Comparison of ENCODE assay signal across 8 cellular contexts in the genomic region with DNA sequence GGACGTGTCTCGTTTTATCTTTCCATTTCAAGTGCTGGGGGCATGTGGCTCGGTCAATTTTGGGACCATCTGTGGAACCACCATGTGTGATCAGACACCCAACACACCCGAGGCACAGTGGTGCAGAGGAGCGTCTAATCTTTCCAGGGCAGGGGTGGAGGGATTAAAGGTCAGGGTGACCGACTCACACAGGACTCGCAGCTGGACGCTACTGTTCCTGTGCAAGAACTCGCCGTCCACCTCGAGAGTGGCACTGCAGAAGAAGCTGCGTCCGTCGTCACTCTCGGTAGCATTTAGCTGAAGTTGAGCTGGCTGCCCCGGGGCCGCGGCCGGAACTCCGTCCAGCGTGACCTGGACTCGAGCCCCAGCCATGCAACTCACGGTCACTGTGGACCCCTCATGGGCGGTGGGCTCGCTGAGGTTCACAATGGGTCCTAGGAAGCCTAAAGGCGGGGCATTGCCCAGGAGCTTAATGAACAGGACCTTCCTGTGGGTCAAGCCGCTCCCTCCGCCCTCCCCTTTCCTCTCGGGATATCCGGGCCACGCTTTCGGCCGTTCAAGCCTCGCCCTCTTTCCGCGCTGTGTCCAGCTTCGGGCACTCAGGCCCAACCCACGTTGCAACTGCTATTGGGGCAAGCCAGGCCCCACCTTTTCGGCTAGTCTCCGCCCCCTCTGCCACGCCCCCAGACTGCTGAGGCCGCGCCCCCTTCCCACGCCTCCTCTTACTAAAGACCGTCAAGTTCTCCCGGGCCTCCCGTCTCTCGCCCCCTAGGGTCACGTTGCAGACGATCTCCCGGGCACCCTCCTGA. TPM values are rescaled to one million over a fixed set of nuclear protein-coding genes. Genes with fewer than 3 reads are reported as not detected.
DNase-seq lines count a peak whose midpoint lies in the region; ATAC-seq, FAIRE-seq and TF ChIP-seq lines count a peak whose summit lies in the region.

No MANE protein-coding gene starts in this region.

- H3K9me3 ChIP-seq in AG04450 (ENCODE audit: control insufficient read depth, insufficient read depth, low read length) (no peaks in the 10 kb centered on the region), HEK293 (ENCODE audit: control insufficient read depth, insufficient read depth, low read depth, low read length) (no peaks in the 10 kb centered on the region), NT2/D1 (ENCODE audit: insufficient read depth, low read length) (no peaks in the 10 kb centered on the region), neuron (ENCODE audit: low read length) (no peaks in the 10 kb centered on the region), upper lobe of right lung (no peaks in the 10 kb centered on the region)

- peaks cover 33% of the 10 kb centered on the region for H3K4me1 Mint-ChIP-seq in activated naive CD4-positive, alpha-beta T cell treated with anti-CD3 and anti-CD28 coated beads, Interleukin-2, amount 50 U/mL, for 24 hours

- POLR2A ChIA-PET in AG04450 (lab: Yijun Ruan, JAX) = interaction anchor here (0.6 to 3.5 kb wide), 8 partner anchors 16 to 141 kb away, joined by 3 to 25 read pairs (median 6); a partner anchor contains a TSS
- POLR2A ChIA-PET in HEK293 (lab: Yijun Ruan, JAX) = interaction anchor here (0.6 to 2.9 kb wide), 16 partner anchors 9 to 781 kb away, joined by 3 to 32 read pairs (median 5); a partner anchor contains a TSS

- no peak overlapping the region for H3K27ac ChIP-seq in AG04450 (ENCODE audit: low read depth, low read length)
- no peak overlapping the region for H3K27ac ChIP-seq in HEK293 (ENCODE audit: extremely low read depth, low read depth, low read length)
- H3K27ac ChIP-seq in upper lobe of right lung = peak overlapping the region; percentile 86

- H3K4me1 ChIP-seq in HEK293 (ENCODE audit: control insufficient read depth, insufficient read depth, low read length) (no peaks in the 10 kb centered on the region), NT2/D1 (ENCODE audit: insufficient read depth, insufficient read length) (peaks cover 28% of the 10 kb centered on the region), neuron (ENCODE audit: insufficient read depth, low read length) (peaks cover 12% of the 10 kb centered on the region), upper lobe of right lung (peaks cover 13% of the 10 kb centered on the region)

- CTCF ChIA-PET in AG04450 (lab: Charles Lee) = interaction anchor here (0.7 to 1.9 kb wide), 6 partner anchors 20 to 403 kb away, joined by 3 to 6 read pairs (median 4); no protein-coding TSS in a partner anchor
- CTCF ChIA-PET in HEK293 (lab: Yijun Ruan, JAX) = interaction anchor here (0.6 to 2.8 kb wide), 11 partner anchors 10 to 409 kb away, joined by 3 to 19 read pairs (median 4); no protein-coding TSS in a partner anchor

- no peaks in the 10 kb centered on the region for H3K9me3 Mint-ChIP-seq in activated naive CD4-positive, alpha-beta T cell treated with anti-CD3 and anti-CD28 coated beads, Interleukin-2, amount 50 U/mL, for 24 hours

- ATAC-seq in upper lobe of right lung = peak; percentile 88

- no peaks in the 10 kb centered on the region for H3K27me3 Mint-ChIP-seq in activated naive CD4-positive, alpha-beta T cell treated with anti-CD3 and anti-CD28 coated beads, Interleukin-2, amount 50 U/mL, for 24 hours

- H3K27me3 ChIP-seq in AG04450 (ENCODE audit: control insufficient read depth, insufficient read depth, low read length) = no peaks in the 10 kb centered on the region
- peaks cover 16% of the 10 kb centered on the region for H3K27me3 ChIP-seq in NT2/D1 (ENCODE audit: insufficient read depth, insufficient read length)
- H3K27me3 ChIP-seq in neuron (ENCODE audit: insufficient read depth, low read length) = no peaks in the 10 kb centered on the region
- H3K27me3 ChIP-seq in upper lobe of right lung = no peaks in the 10 kb centered on the region

- H3K4me3 ChIP-seq in AG04450 (ENCODE audit: low read depth, low read length) (peak overlapping the region; percentile 89), HEK293 (ENCODE audit: low read depth, low read length) (peak overlapping the region; percentile 92), NT2/D1 (ENCODE audit: insufficient read length, low read depth) (peak overlapping the region; percentile 98), neuron (ENCODE audit: low read length) (peak overlapping the region; percentile 79), upper lobe of right lung (peak overlapping the region; percentile 74)

- peaks cover 5% of the 10 kb centered on the region for H3K36me3 Mint-ChIP-seq in activated naive CD4-positive, alpha-beta T cell treated with anti-CD3 and anti-CD28 coated beads, Interleukin-2, amount 50 U/mL, for 24 hours

- H3K9ac ChIP-seq in NT2/D1 (ENCODE audit: insufficient read length, low read depth) = peak overlapping the region; percentile 75

- no peak for FAIRE-seq in GM12891 (lab: Jason Lieb, UNC)

- intact Hi-C loops in upper lobe of right lung (cut with DNase I) = no loop called here

- TF ChIP-seq CTCF in AG04450 (IDR thresholded peaks at IDR 0.05; ENCODE audit: low read depth, low read length) (peak; percentile 33; the same call in 1 of the 2 replicates), HEK293 (tag by site-specific recombination; IDR thresholded peaks at IDR 0.05) (0 out of 2 replicates have a peak, but pooled peaks have one; percentile 59), upper lobe of right lung (IDR thresholded peaks at IDR 0.05) (no peak)

- peak overlapping the region; percentile 41 for H3K27ac Mint-ChIP-seq in activated naive CD4-positive, alpha-beta T cell treated with anti-CD3 and anti-CD28 coated beads, Interleukin-2, amount 50 U/mL, for 24 hours

- no peak for TF ChIP-seq POLR2A in GM12891 (IDR thresholded peaks at IDR 0.05; ENCODE audit: low read depth, low read length)

- H3K36me3 ChIP-seq in HEK293 (ENCODE audit: control insufficient read depth in 2 of 2, insufficient read depth in 1 of 2, low read length in 2 of 2) (peaks cover 4 to 24% of the 10 kb centered on the region in 2 experiments; a peak in 2 of 3 replicates), NT2/D1 (ENCODE audit: insufficient read depth, insufficient read length, low read length) (peaks cover 25% of the 10 kb centered on the region), neuron (ENCODE audit: insufficient read depth, low read length) (peaks cover 13% of the 10 kb centered on the region), upper lobe of right lung (peaks cover 10% of the 10 kb centered on the region)

- DNase-seq in AG04450 (ENCODE audit: low read depth, low spot score) (peak; percentile 89), NT2/D1 (ENCODE audit: low read depth, low spot score) (peak; percentile 78), globus pallidus (ENCODE audit: low spot score) (peak; percentile 73), upper lobe of right lung (peak; percentile 97), GM12891 (ENCODE audit: insufficient read length, low spot score) (no peak)

- H2AFZ ChIP-seq in neuron (ENCODE audit: low read depth, low read length) = no peak overlapping the region

- peak overlapping the region; percentile 97 for H3K4me3 Mint-ChIP-seq in activated naive CD4-positive, alpha-beta T cell treated with anti-CD3 and anti-CD28 coated beads, Interleukin-2, amount 50 U/mL, for 24 hours

TF ChIP-seq in HEK293, 187 proteins besides CTCF, POLR2A, EP300 and RAD21 (continues in another document):
- TF ChIP-seq ZNF629 (tag by site-specific recombination; IDR thresholded peaks at IDR 0.05) (0 out of 2 replicates have a peak, but pooled peaks have one; percentile 11), ZNF292 (tag by site-specific recombination; IDR thresholded peaks at IDR 0.05; ENCODE audit: borderline replicate concordance, low read depth) (no peak), ZNF211 (tag by site-specific recombination; IDR thresholded peaks at IDR 0.05; ENCODE audit: low read depth) (no peak), EGR2 (tag by site-specific recombination; IDR thresholded peaks at IDR 0.05; ENCODE audit: low read depth) (peak; percentile 90), MYNN (tag by site-specific recombination; IDR thresholded peaks at IDR 0.05; ENCODE audit: borderline replicate concordance) (no peak), YY1 (tag by site-specific recombination; IDR thresholded peaks at IDR 0.05) (no peak), GLIS2 (tag by site-specific recombination; IDR thresholded peaks at IDR 0.05) (no peak; the same call in 1 of the 2 replicates), BCL11A (tag by site-specific recombination; IDR thresholded peaks at IDR 0.05; ENCODE audit: low read depth) (peak; percentile 26; the same call in 1 of the 2 replicates)

TF ChIP-seq in GM12891, 5 proteins besides CTCF, POLR2A, EP300 and RAD21:
- TF ChIP-seq POLR2AphosphoS5 (IDR thresholded peaks at IDR 0.05; ENCODE audit: low read depth, low read length) (no peak), PAX5 (IDR thresholded peaks at IDR 0.05; ENCODE audit: insufficient read depth, low read length, severe bottlenecking) (no peak), TAF1 (IDR thresholded peaks at IDR 0.05; ENCODE audit: low read depth, low read length) (no peak), SPI1 (IDR thresholded peaks at IDR 0.05; ENCODE audit: low read depth, low read length) (no peak), POU2F2 (IDR thresholded peaks at IDR 0.05; ENCODE audit: low read depth, low read length) (no peak)

RNA-seq across cellular contexts. Expression of a gene that starts 1.2 kb away (rescaled TPM):
- 2.2 and 4.1 TPM in 2 replicates for polyA plus RNA-seq in AG04450 (2011; rRNA removed)
- 3.4 and 3.5 TPM in 2 replicates for polyA minus RNA-seq in AG04450 (2011; rRNA and poly(A)+ RNA removed)
- 25.4 TPM for total RNA-seq in upper lobe of right lung
- 25.1 TPM for polyA plus RNA-seq in GM12891 (2012; ENCODE audit: low read depth, missing spikeins)

RNA-seq across cellular contexts. Expression of a gene that starts 4.9 kb away (rescaled TPM):
- polyA plus RNA-seq in AG04450 (2011; rRNA removed) = 6.7 and 10.1 TPM in 2 replicates
- 8.3 and 9.1 TPM in 2 replicates for polyA minus RNA-seq in AG04450 (2011; rRNA and poly(A)+ RNA removed)
- total RNA-seq in upper lobe of right lung = 23.8 TPM
- 166 TPM for polyA plus RNA-seq in GM12891 (2012; ENCODE audit: low read depth, missing spikeins)

RNA-seq across cellular contexts. Expression of a gene that starts 18.7 kb away (rescaled TPM):
- polyA plus RNA-seq in AG04450 (2011; rRNA removed) = 20.8 and 30.0 TPM in 2 replicates
- 14.9 and 15.9 TPM in 2 replicates for polyA minus RNA-seq in AG04450 (2011; rRNA and poly(A)+ RNA removed)
- total RNA-seq in upper lobe of right lung = 19.2 TPM
- polyA plus RNA-seq in GM12891 (2012; ENCODE audit: low read depth, missing spikeins) = 10.7 TPM

RNA-seq across cellular contexts. Expression of a gene that starts 24.9 kb away (rescaled TPM):
- 0.62 and 0.74 TPM in 2 replicates for polyA plus RNA-seq in AG04450 (2011; rRNA removed)
- polyA minus RNA-seq in AG04450 (2011; rRNA and poly(A)+ RNA removed) = 0.35 and 0.41 TPM in 2 replicates
- total RNA-seq in upper lobe of right lung = 3.8 TPM
- 1.3 TPM for polyA plus RNA-seq in GM12891 (2012; ENCODE audit: low read depth, missing spikeins)

RNA-seq across cellular contexts. Expression of a gene that starts 44.8 kb away (rescaled TPM):
- polyA plus RNA-seq in AG04450 (2011; rRNA removed) = 3.8 and 5.3 TPM in 2 replicates
- 1.0 and 1.1 TPM in 2 replicates for polyA minus RNA-seq in AG04450 (2011; rRNA and poly(A)+ RNA removed)
- 18.3 TPM for total RNA-seq in upper lobe of right lung
- 2.1 TPM for polyA plus RNA-seq in GM12891 (2012; ENCODE audit: low read depth, missing spikeins)
